19 cellular contexts compared by ENCODE assay signal in genomic region chr21:16912075-16912474, GRCh38.
DNase-seq lines count a peak whose midpoint lies in the region; TF ChIP-seq lines count a peak whose summit lies in the region.
"Had no signal": no experiment of that assay in that cellular context is flagged by ENCODE, and none has a peak within 500 bp of the region (broad histone marks: within the 10 kb centered on the region; RNA-seq: fewer than 3 reads in every experiment).

No MANE protein-coding gene starts in this region.

- peaks cover 9% of the 10 kb centered on the region for H3K9me3 Mint-ChIP-seq in activated CD4-positive, alpha-beta memory T cell treated with anti-CD3 and anti-CD28 coated beads for 36 hours
- H3K9me3 Mint-ChIP-seq: dendritic cell treated with granulocyte-macrophage colony-stimulating factor and Interleukin-4, amounts not matched to agents 40 ng/mL and 50 ng/mL, for 4 days had no signal

- no peak overlapping the region for H3K4me3 ChIP-seq in SJSA1
- no peak overlapping the region for H3K4me3 ChIP-seq in fibroblast of lung (replicated peaks in 1 of 4; ENCODE audit: control extremely low read depth in 1 of 4, insufficient read depth in 1 of 4, low read depth in 3 of 4, low read length in 4 of 4)
- H3K4me3 ChIP-seq in SJCRH30 = no peak overlapping the region
- H3K4me3 ChIP-seq: MG63 had no signal

- no peaks in the 10 kb centered on the region for H3K27me3 Mint-ChIP-seq in activated CD4-positive, alpha-beta memory T cell treated with anti-CD3 and anti-CD28 coated beads for 36 hours
- H3K27me3 Mint-ChIP-seq: dendritic cell treated with granulocyte-macrophage colony-stimulating factor and Interleukin-4, amounts not matched to agents 40 ng/mL and 50 ng/mL, for 4 days; T-cell had no signal

- intact Hi-C loops in activated CD4-positive, alpha-beta memory T cell treated with anti-CD3 and anti-CD28 coated beads for 36 hours (cut with micrococcal nuclease) = no loop called here

- POLR2A ChIA-PET in activated CD4-positive, alpha-beta memory T cell treated with anti-CD3 and anti-CD28 coated beads for 36 hours (lab: Charles Lee) = no interaction called here

- H3K36me3 ChIP-seq in SJSA1 (no peaks in the 10 kb centered on the region), fibroblast of lung (ENCODE audit: control insufficient read depth, insufficient read depth, low read length) (no peaks in the 10 kb centered on the region), SJCRH30 (no peaks in the 10 kb centered on the region)
- H3K36me3 ChIP-seq: MG63 had no signal

- no peak overlapping the region for H3K9ac ChIP-seq in fibroblast of lung (ENCODE audit: insufficient read depth, low read length)

- no peaks in the 10 kb centered on the region for H3K4me1 Mint-ChIP-seq in activated CD4-positive, alpha-beta memory T cell treated with anti-CD3 and anti-CD28 coated beads for 36 hours (ENCODE audit: low read depth)
- H3K4me1 Mint-ChIP-seq: T-cell had no signal

- H3K27ac Mint-ChIP-seq in activated CD4-positive, alpha-beta memory T cell treated with anti-CD3 and anti-CD28 coated beads for 36 hours = no peak overlapping the region
- H3K27ac Mint-ChIP-seq: activated T-helper 2 cell treated with anti-CD3 and anti-CD28 coated beads, Interferon-gamma antibody, Interleukin-2, Interleukin-4, amounts not matched to agents 10 μg/mL and 5 μg/mL and 100 μg/mL, durations not matched to agents 14 hours and 24 hours and 36 hours; dendritic cell treated with granulocyte-macrophage colony-stimulating factor and Interleukin-4, amounts not matched to agents 40 ng/mL and 50 ng/mL, for 4 days; T-cell had no signal

- no peaks in the 10 kb centered on the region for H4K20me1 ChIP-seq in fibroblast of lung (ENCODE audit: control insufficient read depth, extremely low read depth, insufficient read depth, low read length)

- peak overlapping the region; percentile 55 for H3K27ac ChIP-seq in SJSA1
- H3K27ac ChIP-seq in fibroblast of lung (ENCODE audit: insufficient read depth, low read length) = no peak overlapping the region
- no peak overlapping the region for H3K27ac ChIP-seq in SJCRH30

- CTCF ChIA-PET in activated CD4-positive, alpha-beta memory T cell treated with anti-CD3 and anti-CD28 coated beads for 36 hours (lab: Charles Lee) = no interaction called here

- no peaks in the 10 kb centered on the region for H3K36me3 Mint-ChIP-seq in activated CD4-positive, alpha-beta memory T cell treated with anti-CD3 and anti-CD28 coated beads for 36 hours
- H3K36me3 Mint-ChIP-seq: T-cell had no signal

- peak; percentile 36 for DNase-seq in GM04503 (ENCODE audit: low read depth)
- DNase-seq in SJSA1 (ENCODE audit: low read depth in 1 of 2, low spot score in 2 of 2) = peak in 1 of 2 experiments; percentile 71
- peak; percentile 4 to 85 for DNase-seq in fibroblast of lung (ENCODE audit: low read depth in 2 of 2)
- peak; percentile 84 for DNase-seq in renal cortical epithelial cell (ENCODE audit: low read depth)
- DNase-seq in SJCRH30 = no peak
- DNase-seq in activated CD4-positive, alpha-beta memory T cell treated with anti-CD3 and anti-CD28 coated beads for 36 hours = no peak
- no peak for DNase-seq in activated CD4-positive, CD25-positive, alpha-beta regulatory T cell (lab: John Stamatoyannopoulos, UW)
- DNase-seq in COLO668 (lab: John Stamatoyannopoulos, UW; ENCODE audit: unreplicated experiment) = no peak
- DNase-seq: activated CD8-positive, alpha-beta memory T cell treated with anti-CD3 and anti-CD28 coated beads for 24 hours; AML-193; amygdala; DMS153; left ventricle myocardium superior; MG63; NCI-H1930; NCI-H510A; T-cell had no signal

- H3K4me1 ChIP-seq in SJSA1 (replicated peaks) (peaks cover 21% of the 10 kb centered on the region), fibroblast of lung (ENCODE audit: control insufficient read depth, extremely low read depth, insufficient read depth, low read length) (no peaks in the 10 kb centered on the region), SJCRH30 (no peaks in the 10 kb centered on the region)

- H2AFZ ChIP-seq in fibroblast of lung (ENCODE audit: low read length) = no peak overlapping the region

- no peak for TF ChIP-seq CTCF in fibroblast of lung (conservative IDR thresholded peaks at IDR 0.05 in 1 of 2, IDR thresholded peaks at IDR 0.05 in 1 of 2; ENCODE audit: low read depth in 1 of 2, low read length in 2 of 2)

- H3K4me2 ChIP-seq in fibroblast of lung (ENCODE audit: extremely low read depth, insufficient read depth, low read length) = no peak overlapping the region

- no peaks in the 10 kb centered on the region for H3K79me2 ChIP-seq in fibroblast of lung (ENCODE audit: control insufficient read depth, insufficient read depth, low read length)

- H3K9me3 ChIP-seq in SJSA1 (replicated peaks) (no peaks in the 10 kb centered on the region), fibroblast of lung (ENCODE audit: control insufficient read depth, insufficient read depth, low read depth, low read length) (no peaks in the 10 kb centered on the region), SJCRH30 (replicated peaks) (no peaks in the 10 kb centered on the region)
- H3K9me3 ChIP-seq: MG63 had no signal

- H3K4me3 Mint-ChIP-seq in activated CD4-positive, alpha-beta memory T cell treated with anti-CD3 and anti-CD28 coated beads for 36 hours = no peak overlapping the region
- H3K4me3 Mint-ChIP-seq: dendritic cell treated with granulocyte-macrophage colony-stimulating factor and Interleukin-4, amounts not matched to agents 40 ng/mL and 50 ng/mL, for 4 days; T-cell had no signal

- H3K27me3 ChIP-seq in SJSA1 (replicated peaks) (no peaks in the 10 kb centered on the region), fibroblast of lung (ENCODE audit: control insufficient read depth, insufficient read depth, low read length) (no peaks in the 10 kb centered on the region), SJCRH30 (no peaks in the 10 kb centered on the region)
- H3K27me3 ChIP-seq: MG63 had no signal

Comparison
In these comparisons a context has a peak if more than half of its experiments do, and no peak if none do; other contexts are left out.
1. DNase-seq: peak in GM04503 (single experiment), fibroblast of lung (2 of 2) and renal cortical epithelial cell (single experiment); none in SJCRH30 (0 of 2), activated CD4-positive, alpha-beta memory T cell treated with anti-CD3 and anti-CD28 coated beads for 36 hours (single experiment), activated CD4-positive, CD25-positive, alpha-beta regulatory T cell (0 of 4) and COLO668 (single experiment).